8 cellular contexts compared by ENCODE assay signal in the genomic region with DNA sequence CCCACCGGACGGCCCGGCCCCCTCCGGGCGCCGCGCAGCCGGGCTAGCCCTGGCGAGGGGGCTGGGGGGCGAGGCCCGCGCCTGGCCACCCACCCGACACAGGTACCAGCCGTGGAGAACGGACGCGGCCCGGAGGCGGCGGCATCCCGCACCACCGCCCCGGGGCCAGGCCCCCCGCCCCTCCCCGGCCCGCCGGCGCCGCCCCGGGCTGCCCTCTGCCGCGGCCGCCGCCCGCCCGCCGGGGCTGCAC. TPM values are rescaled to one million over a fixed set of nuclear protein-coding genes. Genes with fewer than 3 reads are reported as not detected.
DNase-seq lines count a peak whose midpoint lies in the region; ATAC-seq and TF ChIP-seq lines count a peak whose summit lies in the region.

No MANE protein-coding gene starts in this region.

- no peak for DNase-seq in activated naive CD4-positive, alpha-beta T cell treated with anti-CD3 and anti-CD28 coated beads for 36 hours
- DNase-seq in activated naive CD4-positive, alpha-beta T cell treated with anti-CD3 and anti-CD28 coated beads, Interleukin-2, amount 10 ng/mL, durations not matched to agents 7 days and 5 days: no peak
- no peak for DNase-seq in esophagus squamous epithelium (lab: John Stamatoyannopoulos, UW)
- no peak for DNase-seq in DMS114 treated with DMSO at 0.1 percent for 48 hours (lab: John Stamatoyannopoulos, UW; ENCODE audit: unreplicated experiment)
- DNase-seq in posterior vena cava (ENCODE audit: low spot score): no peak
- DNase-seq in T-helper 9 cell: no peak

- H3K4me2 ChIP-seq in KMS-11: no peak overlapping the region

- no peaks in the 10 kb centered on the region for H4K20me1 ChIP-seq in KMS-11 (ENCODE audit: insufficient read depth)

- H3K4me3 ChIP-seq in KMS-11 (IDR thresholded peaks at IDR 0.05; ENCODE audit: insufficient read depth, low read depth, low read length) (no peak overlapping the region), esophagus squamous epithelium (peak overlapping the region; percentile 63 to 94 (median 87))

- H3K27me3 Mint-ChIP-seq in activated naive CD4-positive, alpha-beta T cell treated with anti-CD3 and anti-CD28 coated beads for 36 hours (ENCODE audit: low read depth): no peaks in the 10 kb centered on the region
- H3K27me3 Mint-ChIP-seq in activated naive CD4-positive, alpha-beta T cell treated with anti-CD3 and anti-CD28 coated beads, Interleukin-2, amount 10 ng/mL, durations not matched to agents 7 days and 5 days: no peaks in the 10 kb centered on the region
- no peaks in the 10 kb centered on the region for H3K27me3 Mint-ChIP-seq in stimulated activated memory B cell treated with anti-CD40 and anti-IgM and Interleukin-4, amounts not matched to agents 10 μg/mL and 1 μg/mL and 100 μg/mL, for 72 hours

- no peaks in the 10 kb centered on the region for H3K9me3 Mint-ChIP-seq in activated naive CD4-positive, alpha-beta T cell treated with anti-CD3 and anti-CD28 coated beads for 36 hours
- no peaks in the 10 kb centered on the region for H3K9me3 Mint-ChIP-seq in activated naive CD4-positive, alpha-beta T cell treated with anti-CD3 and anti-CD28 coated beads, Interleukin-2, amount 10 ng/mL, durations not matched to agents 7 days and 5 days
- H3K9me3 Mint-ChIP-seq in stimulated activated memory B cell treated with anti-CD40 and anti-IgM and Interleukin-4, amounts not matched to agents 10 μg/mL and 1 μg/mL and 100 μg/mL, for 72 hours: no peaks in the 10 kb centered on the region

- peak; percentile 62 for ATAC-seq in stimulated activated memory B cell treated with anti-CD40 and anti-IgM and Interleukin-4, amounts not matched to agents 10 μg/mL and 1 μg/mL and 100 μg/mL, for 72 hours

- H3K27me3 ChIP-seq in KMS-11 (ENCODE audit: insufficient read depth, low read depth) (no peaks in the 10 kb centered on the region), esophagus squamous epithelium (no peaks in the 10 kb centered on the region)

- no CpG with 5 or more reads among the region's 37 CpGs for whole genome bisulfite sequencing in esophagus squamous epithelium, 2 donors

- no peak overlapping the region for H3K27ac Mint-ChIP-seq in activated naive CD4-positive, alpha-beta T cell treated with anti-CD3 and anti-CD28 coated beads for 36 hours
- H3K27ac Mint-ChIP-seq in activated naive CD4-positive, alpha-beta T cell treated with anti-CD3 and anti-CD28 coated beads, Interleukin-2, amount 10 ng/mL, durations not matched to agents 7 days and 5 days: no peak overlapping the region
- H3K27ac Mint-ChIP-seq in stimulated activated memory B cell treated with anti-CD40 and anti-IgM and Interleukin-4, amounts not matched to agents 10 μg/mL and 1 μg/mL and 100 μg/mL, for 72 hours: peak overlapping the region; percentile 98

- peak overlapping the region; percentile 80 for H3K4me3 Mint-ChIP-seq in activated naive CD4-positive, alpha-beta T cell treated with anti-CD3 and anti-CD28 coated beads for 36 hours
- no peak overlapping the region for H3K4me3 Mint-ChIP-seq in activated naive CD4-positive, alpha-beta T cell treated with anti-CD3 and anti-CD28 coated beads, Interleukin-2, amount 10 ng/mL, durations not matched to agents 7 days and 5 days
- peak overlapping the region; percentile 98 for H3K4me3 Mint-ChIP-seq in stimulated activated memory B cell treated with anti-CD40 and anti-IgM and Interleukin-4, amounts not matched to agents 10 μg/mL and 1 μg/mL and 100 μg/mL, for 72 hours

- no peak for TF ChIP-seq POLR2A in esophagus squamous epithelium (IDR thresholded peaks at IDR 0.05)

- H3K36me3 ChIP-seq in KMS-11 (ENCODE audit: insufficient read depth) (no peaks in the 10 kb centered on the region; the same call in 1 of the 2 replicates), esophagus squamous epithelium (no peaks in the 10 kb centered on the region)

- peaks cover 50% of the 10 kb centered on the region for H3K4me1 Mint-ChIP-seq in activated naive CD4-positive, alpha-beta T cell treated with anti-CD3 and anti-CD28 coated beads for 36 hours (ENCODE audit: low read depth)
- H3K4me1 Mint-ChIP-seq in activated naive CD4-positive, alpha-beta T cell treated with anti-CD3 and anti-CD28 coated beads, Interleukin-2, amount 10 ng/mL, durations not matched to agents 7 days and 5 days: peaks cover 62% of the 10 kb centered on the region
- H3K4me1 Mint-ChIP-seq in stimulated activated memory B cell treated with anti-CD40 and anti-IgM and Interleukin-4, amounts not matched to agents 10 μg/mL and 1 μg/mL and 100 μg/mL, for 72 hours: peaks cover 63% of the 10 kb centered on the region

- H3K27ac ChIP-seq in KMS-11: peak overlapping the region; percentile 71
- peak overlapping the region; percentile 97 to 100 (median 98) for H3K27ac ChIP-seq in esophagus squamous epithelium

- H3K36me3 Mint-ChIP-seq in activated naive CD4-positive, alpha-beta T cell treated with anti-CD3 and anti-CD28 coated beads for 36 hours (ENCODE audit: low read depth): peaks cover 9% of the 10 kb centered on the region
- H3K36me3 Mint-ChIP-seq in activated naive CD4-positive, alpha-beta T cell treated with anti-CD3 and anti-CD28 coated beads, Interleukin-2, amount 10 ng/mL, durations not matched to agents 7 days and 5 days: peaks cover 62% of the 10 kb centered on the region
- peaks cover 9% of the 10 kb centered on the region for H3K36me3 Mint-ChIP-seq in stimulated activated memory B cell treated with anti-CD40 and anti-IgM and Interleukin-4, amounts not matched to agents 10 μg/mL and 1 μg/mL and 100 μg/mL, for 72 hours

- H3K79me2 ChIP-seq in KMS-11 (ENCODE audit: insufficient read depth, low read depth): peaks cover 63% of the 10 kb centered on the region

- no peak overlapping the region for H2AFZ ChIP-seq in KMS-11 (ENCODE audit: low read depth)

- no peaks in the 10 kb centered on the region for H3K9me3 ChIP-seq in esophagus squamous epithelium

- H3K4me1 ChIP-seq in KMS-11 (ENCODE audit: low read depth, poor library complexity, severe bottlenecking): peaks cover 64% of the 10 kb centered on the region
- peaks cover 13 to 70% (median 38%) of the 10 kb centered on the region in 3 donors for H3K4me1 ChIP-seq in esophagus squamous epithelium

- CTCF ChIA-PET in activated naive CD4-positive, alpha-beta T cell treated with anti-CD3 and anti-CD28 coated beads for 36 hours (lab: Charles Lee): interaction anchor here (0.6 to 4.3 kb wide), 9 partner anchors 12 to 173 kb away, joined by 3 to 53 read pairs (median 3); no protein-coding TSS in a partner anchor
- CTCF ChIA-PET in activated naive CD4-positive, alpha-beta T cell treated with anti-CD3 and anti-CD28 coated beads, Interleukin-2, amount 10 ng/mL, durations not matched to agents 7 days and 5 days (lab: Charles Lee): interaction anchor here (1.2 to 3.9 kb wide), 7 partner anchors 23 to 108 kb away, joined by 4 to 100 read pairs (median 7); no protein-coding TSS in a partner anchor

- TF ChIP-seq CTCF in KMS-11 (conservative IDR thresholded peaks at IDR 0.05; ENCODE audit: low read depth, low read length) (no peak), esophagus squamous epithelium (IDR thresholded peaks at IDR 0.05) (no peak)

- intact Hi-C loops in activated naive CD4-positive, alpha-beta T cell treated with anti-CD3 and anti-CD28 coated beads for 36 hours (cut with micrococcal nuclease): loop anchor here (5.0 to 10.0 kb wide), 5 partner anchors 243 to 657 kb away; a partner anchor contains a TSS
- intact Hi-C loops in esophagus squamous epithelium (cut with DNase I) (loop anchor here (5.0 kb wide), 1 partner anchor 107 kb away; no protein-coding TSS in a partner anchor), posterior vena cava (cut with DNase I) (no loop called here)

- H3K9ac ChIP-seq in KMS-11: peak overlapping the region; percentile 73

RNA-seq across cellular contexts. Expression of a gene that starts 0.4 kb away (rescaled TPM):
- total RNA-seq in activated naive CD4-positive, alpha-beta T cell treated with anti-CD3 and anti-CD28 coated beads for 36 hours: 10 to 100 TPM; 16.8 to 17.1 TPM
- total RNA-seq in esophagus squamous epithelium (10 to 100 TPM; 15.1 to 48.2 (median 27.8) TPM), posterior vena cava (10 to 100 TPM; 33.8 to 48.1 TPM)

Comparison
In these comparisons a context has a peak if more than half of its experiments do, and no peak if none do; other contexts are left out.
1. intact Hi-C loops: an anchor here in activated naive CD4-positive, alpha-beta T cell treated with anti-CD3 and anti-CD28 coated beads for 36 hours (5.0 to 10.0 kb wide) and esophagus squamous epithelium (5.0 kb wide); none called in posterior vena cava.